ENCODE assay signal across 22 cellular contexts in the genomic region with DNA sequence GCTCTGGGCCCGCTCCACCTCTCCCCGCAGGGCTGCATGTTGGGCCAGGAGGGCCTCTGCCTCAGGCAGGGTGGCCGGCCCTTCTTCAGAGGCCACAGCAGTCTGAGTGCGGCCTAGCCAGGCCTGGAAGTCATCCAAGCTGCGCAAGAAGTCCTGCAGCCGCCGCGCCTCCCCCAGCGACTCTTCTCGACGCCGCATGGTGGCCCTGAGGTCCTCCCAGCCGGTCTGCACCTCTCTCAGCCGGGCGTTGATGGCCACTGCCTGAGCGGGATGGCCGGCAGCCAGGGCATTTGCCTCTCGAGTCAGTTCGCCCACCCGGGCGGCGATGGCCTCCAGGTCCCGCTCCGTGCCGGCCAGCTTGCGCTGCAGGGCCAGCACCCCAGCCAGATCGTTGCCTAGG.
"Had no signal": no experiment of that assay in that cellular context is flagged by ENCODE, and none has a peak within 500 bp of the region (broad histone marks: within the 10 kb centered on the region; RNA-seq: fewer than 3 reads in every experiment).

No MANE protein-coding gene starts in this region.

- H3K27me3 ChIP-seq: MG63 had no signal

- H3K4me3 ChIP-seq: MG63 had no signal

- H3K9me3 ChIP-seq: MG63, SK-N-SH had no signal

- FAIRE-seq: HTR-8/SVneo, RCC 7860 had no signal

- H3K9me2 ChIP-seq: SK-N-SH had no signal

- DNase-seq: MG63, NCI-H1092, NCI-H1105 treated with DMSO at 0.1 percent for 48 hours, NCI-H1417 treated with DMSO at 0.1 percent for 48 hours, NCI-H146, NCI-H1694 treated with DMSO at 0.1 percent for 48 hours, NCI-H1930, NCI-H2081, NCI-H2107, NCI-H2227 treated with DMSO at 0.1 percent for 48 hours, NCI-H524, NCI-H526 treated with DMSO at 0.1 percent for 48 hours, NCI-H774, Right ventricle myocardium superior, RPMI8226, SIG-M5, SK-N-SH, SW 1271 had no signal

- H3K9ac ChIP-seq: KMS-11, SK-N-SH had no signal

- H3K4me2 ChIP-seq: KMS-11, SK-N-SH had no signal

- H3K27ac ChIP-seq: HL-60, KMS-11 had no signal
